Comparison of ENCODE assay signal across 1 cellular context in the genomic region with DNA sequence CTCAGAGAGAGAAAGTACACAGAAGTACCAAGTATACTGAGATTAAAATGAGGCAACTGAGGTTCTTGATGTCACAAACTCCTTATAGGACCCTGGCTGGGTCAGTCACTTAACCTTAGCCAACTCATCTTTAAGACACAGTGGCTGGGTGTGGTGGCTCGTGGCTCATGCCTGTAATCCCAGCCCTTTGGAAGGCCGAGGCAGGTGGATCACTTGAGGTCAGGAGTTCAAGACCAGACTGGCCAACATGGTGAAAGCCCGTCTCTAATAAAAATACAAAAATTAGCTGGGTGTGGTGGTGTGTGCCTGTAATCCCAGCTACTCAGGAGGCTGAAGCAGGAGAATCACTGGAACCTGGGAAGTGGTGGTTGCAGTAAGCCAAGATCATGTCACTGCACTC.
TF ChIP-seq lines count a peak whose summit lies in the region.
"Not testable (repeated sequence)": the region's sequence is repeated elsewhere in the genome, so short reads cannot be mapped to it uniquely, and the experiment has no call there.

No MANE protein-coding gene starts in this region.

TF ChIP-seq in K562, 482 proteins besides CTCF, POLR2A, EP300 and RAD21:
- TF ChIP-seq ARID1B (IDR thresholded peaks at IDR 0.05) = 0 out of 2 replicates have a peak, but pooled peaks have one; percentile 5
- TF ChIP-seq, protein P1, sequence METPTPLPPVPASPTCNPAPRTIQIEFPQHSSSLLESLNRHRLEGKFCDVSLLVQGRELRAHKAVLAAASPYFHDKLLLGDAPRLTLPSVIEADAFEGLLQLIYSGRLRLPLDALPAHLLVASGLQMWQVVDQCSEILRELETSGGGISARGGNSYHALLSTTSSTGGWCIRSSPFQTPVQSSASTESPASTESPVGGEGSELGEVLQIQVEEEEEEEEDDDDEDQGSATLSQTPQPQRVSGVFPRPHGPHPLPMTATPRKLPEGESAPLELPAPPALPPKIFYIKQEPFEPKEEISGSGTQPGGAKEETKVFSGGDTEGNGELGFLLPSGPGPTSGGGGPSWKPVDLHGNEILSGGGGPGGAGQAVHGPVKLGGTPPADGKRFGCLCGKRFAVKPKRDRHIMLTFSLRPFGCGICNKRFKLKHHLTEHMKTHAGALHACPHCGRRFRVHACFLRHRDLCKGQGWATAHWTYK (CRISPR knock-in tag; IDR thresholded peaks at IDR 0.05) = 0 out of 2 replicates have a peak, but pooled peaks have one; percentile 32
- peak; percentile 38; the same call in 1 of the 2 replicates for TF ChIP-seq NBN (IDR thresholded peaks at IDR 0.05; ENCODE audit: low read depth)
- TF ChIP-seq, protein P2, sequence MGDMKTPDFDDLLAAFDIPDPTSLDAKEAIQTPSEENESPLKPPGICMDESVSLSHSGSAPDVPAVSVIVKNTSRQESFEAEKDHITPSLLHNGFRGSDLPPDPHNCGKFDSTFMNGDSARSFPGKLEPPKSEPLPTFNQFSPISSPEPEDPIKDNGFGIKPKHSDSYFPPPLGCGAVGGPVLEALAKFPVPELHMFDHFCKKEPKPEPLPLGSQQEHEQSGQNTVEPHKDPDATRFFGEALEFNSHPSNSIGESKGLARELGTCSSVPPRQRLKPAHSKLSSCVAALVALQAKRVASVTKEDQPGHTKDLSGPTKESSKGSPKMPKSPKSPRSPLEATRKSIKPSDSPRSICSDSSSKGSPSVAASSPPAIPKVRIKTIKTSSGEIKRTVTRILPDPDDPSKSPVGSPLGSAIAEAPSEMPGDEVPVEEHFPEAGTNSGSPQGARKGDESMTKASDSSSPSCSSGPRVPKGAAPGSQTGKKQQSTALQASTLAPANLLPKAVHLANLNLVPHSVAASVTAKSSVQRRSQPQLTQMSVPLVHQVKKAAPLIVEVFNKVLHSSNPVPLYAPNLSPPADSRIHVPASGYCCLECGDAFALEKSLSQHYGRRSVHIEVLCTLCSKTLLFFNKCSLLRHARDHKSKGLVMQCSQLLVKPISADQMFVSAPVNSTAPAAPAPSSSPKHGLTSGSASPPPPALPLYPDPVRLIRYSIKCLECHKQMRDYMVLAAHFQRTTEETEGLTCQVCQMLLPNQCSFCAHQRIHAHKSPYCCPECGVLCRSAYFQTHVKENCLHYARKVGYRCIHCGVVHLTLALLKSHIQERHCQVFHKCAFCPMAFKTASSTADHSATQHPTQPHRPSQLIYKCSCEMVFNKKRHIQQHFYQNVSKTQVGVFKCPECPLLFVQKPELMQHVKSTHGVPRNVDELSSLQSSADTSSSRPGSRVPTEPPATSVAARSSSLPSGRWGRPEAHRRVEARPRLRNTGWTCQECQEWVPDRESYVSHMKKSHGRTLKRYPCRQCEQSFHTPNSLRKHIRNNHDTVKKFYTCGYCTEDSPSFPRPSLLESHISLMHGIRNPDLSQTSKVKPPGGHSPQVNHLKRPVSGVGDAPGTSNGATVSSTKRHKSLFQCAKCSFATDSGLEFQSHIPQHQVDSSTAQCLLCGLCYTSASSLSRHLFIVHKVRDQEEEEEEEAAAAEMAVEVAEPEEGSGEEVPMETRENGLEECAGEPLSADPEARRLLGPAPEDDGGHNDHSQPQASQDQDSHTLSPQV (IDR thresholded peaks at IDR 0.05) = 0 out of 2 replicates have a peak, but pooled peaks have one; percentile 18
- TF ChIP-seq, protein P3, sequence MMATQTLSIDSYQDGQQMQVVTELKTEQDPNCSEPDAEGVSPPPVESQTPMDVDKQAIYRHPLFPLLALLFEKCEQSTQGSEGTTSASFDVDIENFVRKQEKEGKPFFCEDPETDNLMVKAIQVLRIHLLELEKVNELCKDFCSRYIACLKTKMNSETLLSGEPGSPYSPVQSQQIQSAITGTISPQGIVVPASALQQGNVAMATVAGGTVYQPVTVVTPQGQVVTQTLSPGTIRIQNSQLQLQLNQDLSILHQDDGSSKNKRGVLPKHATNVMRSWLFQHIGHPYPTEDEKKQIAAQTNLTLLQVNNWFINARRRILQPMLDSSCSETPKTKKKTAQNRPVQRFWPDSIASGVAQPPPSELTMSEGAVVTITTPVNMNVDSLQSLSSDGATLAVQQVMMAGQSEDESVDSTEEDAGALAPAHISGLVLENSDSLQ (IDR thresholded peaks at IDR 0.05) = 0 out of 2 replicates have a peak, but pooled peaks have one; percentile 28
- TF ChIP-seq DMBX1 (CRISPR knock-in tag; IDR thresholded peaks at IDR 0.05; ENCODE audit: borderline replicate concordance) = peak; percentile 41; the same call in 1 of the 2 replicates
- TF ChIP-seq TBP (optimal IDR thresholded peaks at IDR 0.05; ENCODE audit: low read depth, low read length) = peak; percentile 41
- TF ChIP-seq NR2C1 (IDR thresholded peaks at IDR 0.05) = not testable (repeated sequence)
- 0 out of 2 replicates have a peak, but pooled peaks have one; percentile 8 for TF ChIP-seq NR2C1 (tag; IDR thresholded peaks at IDR 0.05)
- TF ChIP-seq CXXC5 (CRISPR knock-in tag; IDR thresholded peaks at IDR 0.05) = peak; percentile 27; the same call in 1 of the 2 replicates
- peak; percentile 81 for TF ChIP-seq L3MBTL2 (IDR thresholded peaks at IDR 0.05)
- TF ChIP-seq TCF3 (CRISPR knock-in tag; IDR thresholded peaks at IDR 0.05) = 0 out of 2 replicates have a peak, but pooled peaks have one; percentile 2
- TF ChIP-seq, protein P4, sequence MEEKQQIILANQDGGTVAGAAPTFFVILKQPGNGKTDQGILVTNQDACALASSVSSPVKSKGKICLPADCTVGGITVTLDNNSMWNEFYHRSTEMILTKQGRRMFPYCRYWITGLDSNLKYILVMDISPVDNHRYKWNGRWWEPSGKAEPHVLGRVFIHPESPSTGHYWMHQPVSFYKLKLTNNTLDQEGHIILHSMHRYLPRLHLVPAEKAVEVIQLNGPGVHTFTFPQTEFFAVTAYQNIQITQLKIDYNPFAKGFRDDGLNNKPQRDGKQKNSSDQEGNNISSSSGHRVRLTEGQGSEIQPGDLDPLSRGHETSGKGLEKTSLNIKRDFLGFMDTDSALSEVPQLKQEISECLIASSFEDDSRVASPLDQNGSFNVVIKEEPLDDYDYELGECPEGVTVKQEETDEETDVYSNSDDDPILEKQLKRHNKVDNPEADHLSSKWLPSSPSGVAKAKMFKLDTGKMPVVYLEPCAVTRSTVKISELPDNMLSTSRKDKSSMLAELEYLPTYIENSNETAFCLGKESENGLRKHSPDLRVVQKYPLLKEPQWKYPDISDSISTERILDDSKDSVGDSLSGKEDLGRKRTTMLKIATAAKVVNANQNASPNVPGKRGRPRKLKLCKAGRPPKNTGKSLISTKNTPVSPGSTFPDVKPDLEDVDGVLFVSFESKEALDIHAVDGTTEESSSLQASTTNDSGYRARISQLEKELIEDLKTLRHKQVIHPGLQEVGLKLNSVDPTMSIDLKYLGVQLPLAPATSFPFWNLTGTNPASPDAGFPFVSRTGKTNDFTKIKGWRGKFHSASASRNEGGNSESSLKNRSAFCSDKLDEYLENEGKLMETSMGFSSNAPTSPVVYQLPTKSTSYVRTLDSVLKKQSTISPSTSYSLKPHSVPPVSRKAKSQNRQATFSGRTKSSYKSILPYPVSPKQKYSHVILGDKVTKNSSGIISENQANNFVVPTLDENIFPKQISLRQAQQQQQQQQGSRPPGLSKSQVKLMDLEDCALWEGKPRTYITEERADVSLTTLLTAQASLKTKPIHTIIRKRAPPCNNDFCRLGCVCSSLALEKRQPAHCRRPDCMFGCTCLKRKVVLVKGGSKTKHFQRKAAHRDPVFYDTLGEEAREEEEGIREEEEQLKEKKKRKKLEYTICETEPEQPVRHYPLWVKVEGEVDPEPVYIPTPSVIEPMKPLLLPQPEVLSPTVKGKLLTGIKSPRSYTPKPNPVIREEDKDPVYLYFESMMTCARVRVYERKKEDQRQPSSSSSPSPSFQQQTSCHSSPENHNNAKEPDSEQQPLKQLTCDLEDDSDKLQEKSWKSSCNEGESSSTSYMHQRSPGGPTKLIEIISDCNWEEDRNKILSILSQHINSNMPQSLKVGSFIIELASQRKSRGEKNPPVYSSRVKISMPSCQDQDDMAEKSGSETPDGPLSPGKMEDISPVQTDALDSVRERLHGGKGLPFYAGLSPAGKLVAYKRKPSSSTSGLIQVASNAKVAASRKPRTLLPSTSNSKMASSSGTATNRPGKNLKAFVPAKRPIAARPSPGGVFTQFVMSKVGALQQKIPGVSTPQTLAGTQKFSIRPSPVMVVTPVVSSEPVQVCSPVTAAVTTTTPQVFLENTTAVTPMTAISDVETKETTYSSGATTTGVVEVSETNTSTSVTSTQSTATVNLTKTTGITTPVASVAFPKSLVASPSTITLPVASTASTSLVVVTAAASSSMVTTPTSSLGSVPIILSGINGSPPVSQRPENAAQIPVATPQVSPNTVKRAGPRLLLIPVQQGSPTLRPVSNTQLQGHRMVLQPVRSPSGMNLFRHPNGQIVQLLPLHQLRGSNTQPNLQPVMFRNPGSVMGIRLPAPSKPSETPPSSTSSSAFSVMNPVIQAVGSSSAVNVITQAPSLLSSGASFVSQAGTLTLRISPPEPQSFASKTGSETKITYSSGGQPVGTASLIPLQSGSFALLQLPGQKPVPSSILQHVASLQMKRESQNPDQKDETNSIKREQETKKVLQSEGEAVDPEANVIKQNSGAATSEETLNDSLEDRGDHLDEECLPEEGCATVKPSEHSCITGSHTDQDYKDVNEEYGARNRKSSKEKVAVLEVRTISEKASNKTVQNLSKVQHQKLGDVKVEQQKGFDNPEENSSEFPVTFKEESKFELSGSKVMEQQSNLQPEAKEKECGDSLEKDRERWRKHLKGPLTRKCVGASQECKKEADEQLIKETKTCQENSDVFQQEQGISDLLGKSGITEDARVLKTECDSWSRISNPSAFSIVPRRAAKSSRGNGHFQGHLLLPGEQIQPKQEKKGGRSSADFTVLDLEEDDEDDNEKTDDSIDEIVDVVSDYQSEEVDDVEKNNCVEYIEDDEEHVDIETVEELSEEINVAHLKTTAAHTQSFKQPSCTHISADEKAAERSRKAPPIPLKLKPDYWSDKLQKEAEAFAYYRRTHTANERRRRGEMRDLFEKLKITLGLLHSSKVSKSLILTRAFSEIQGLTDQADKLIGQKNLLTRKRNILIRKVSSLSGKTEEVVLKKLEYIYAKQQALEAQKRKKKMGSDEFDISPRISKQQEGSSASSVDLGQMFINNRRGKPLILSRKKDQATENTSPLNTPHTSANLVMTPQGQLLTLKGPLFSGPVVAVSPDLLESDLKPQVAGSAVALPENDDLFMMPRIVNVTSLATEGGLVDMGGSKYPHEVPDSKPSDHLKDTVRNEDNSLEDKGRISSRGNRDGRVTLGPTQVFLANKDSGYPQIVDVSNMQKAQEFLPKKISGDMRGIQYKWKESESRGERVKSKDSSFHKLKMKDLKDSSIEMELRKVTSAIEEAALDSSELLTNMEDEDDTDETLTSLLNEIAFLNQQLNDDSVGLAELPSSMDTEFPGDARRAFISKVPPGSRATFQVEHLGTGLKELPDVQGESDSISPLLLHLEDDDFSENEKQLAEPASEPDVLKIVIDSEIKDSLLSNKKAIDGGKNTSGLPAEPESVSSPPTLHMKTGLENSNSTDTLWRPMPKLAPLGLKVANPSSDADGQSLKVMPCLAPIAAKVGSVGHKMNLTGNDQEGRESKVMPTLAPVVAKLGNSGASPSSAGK (IDR thresholded peaks at IDR 0.05) = peak; percentile 80
- TF ChIP-seq BRD9 (IDR thresholded peaks at IDR 0.05; ENCODE audit: low read depth, partially characterized antibody) = peak; percentile 7
- TF ChIP-seq ZNF197 (CRISPR knock-in tag; IDR thresholded peaks at IDR 0.05; ENCODE audit: low read depth) = 0 out of 2 replicates have a peak, but pooled peaks have one; percentile 10
